In the genomic region with DNA sequence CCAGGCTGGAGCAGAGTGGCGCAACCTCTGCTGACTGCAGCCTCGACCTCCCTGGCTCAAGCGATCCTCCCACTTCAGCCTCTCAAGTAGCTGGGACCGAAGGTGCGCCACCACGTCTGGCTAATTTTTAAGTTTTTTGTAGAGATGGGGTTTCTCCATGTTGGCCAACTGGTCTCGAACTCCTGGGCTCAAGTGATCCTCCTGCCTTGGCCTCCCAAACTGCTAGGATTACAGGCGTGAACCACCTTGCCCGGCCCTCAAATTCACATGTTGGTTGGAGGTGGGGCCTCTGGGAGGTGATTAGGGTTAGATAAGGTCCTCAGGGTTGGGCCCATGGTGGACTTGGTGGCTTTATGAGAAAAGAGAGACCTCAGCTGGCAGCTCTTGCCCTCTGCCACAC, we compare ENCODE assay signal across 22 cellular contexts. TPM values are rescaled to one million over a fixed set of nuclear protein-coding genes. Genes with fewer than 3 reads are reported as not detected.
"Had no signal": no experiment of that assay in that cellular context is flagged by ENCODE, and none has a peak within 500 bp of the region (broad histone marks: within the 10 kb centered on the region; RNA-seq: fewer than 3 reads in every experiment).

No MANE protein-coding gene starts in this region.

- H3K36me3 Mint-ChIP-seq: activated naive CD8-positive, alpha-beta T cell had no signal

- H3K36me3 ChIP-seq: breast epithelium, right lobe of liver, thyroid gland had no signal

- ATAC-seq: activated CD8-positive, alpha-beta T cell treated with anti-CD3 and anti-CD28 coated beads, Interleukin-2, amount 10 ng/mL, durations not matched to agents 7 days and 5 days; foreskin keratinocyte; stimulated activated naive B cell treated with anti-CD40 and anti-IgM and Interleukin-4, amounts not matched to agents 10 μg/mL and 1 μg/mL and 100 μg/mL, for 72 hours had no signal

- H3K9me3 ChIP-seq: breast epithelium, right lobe of liver, thyroid gland had no signal

- H3K4me3 Mint-ChIP-seq: activated CD8-positive, alpha-beta T cell treated with anti-CD3 and anti-CD28 coated beads, Interleukin-2, amount 10 ng/mL, durations not matched to agents 7 days and 5 days; activated naive CD8-positive, alpha-beta T cell; stimulated activated naive B cell treated with anti-CD40 and anti-IgM and Interleukin-4, amounts not matched to agents 10 μg/mL and 1 μg/mL and 100 μg/mL, for 72 hours had no signal

- H3K9me3 Mint-ChIP-seq: stimulated activated naive B cell treated with anti-CD40 and anti-IgM and Interleukin-4, amounts not matched to agents 10 μg/mL and 1 μg/mL and 100 μg/mL, for 72 hours had no signal

- H3K27me3 ChIP-seq: breast epithelium, foreskin keratinocyte, right lobe of liver, thyroid gland had no signal

- DNase-seq: activated CD4-positive, alpha-beta T cell treated with anti-CD3 and anti-CD28 coated beads for 1 hour; activated CD4-positive, alpha-beta T cell treated with anti-CD3 and anti-CD28 coated beads, Interleukin-2, amount 50 U/mL, for 1 hour; activated CD8-positive, alpha-beta T cell treated with anti-CD3 and anti-CD28 coated beads, Interleukin-2, amount 10 ng/mL, durations not matched to agents 7 days and 5 days; activated gamma-delta T cell treated with Interleukin-2 at 50 U/mL for 16 hours; activated T-cell treated with anti-CD3 and anti-CD28 coated beads, Interleukin-2, amount 50 U/mL, for 1 hour; effector CD8-positive, alpha-beta T cell; foreskin keratinocyte; mesenchymal stem cell; occipital lobe; right lobe of liver; stimulated activated CD4-positive, alpha-beta T cell treated with anti-CD3 and anti-CD28 coated beads, Interleukin-15, amount 100 ng/mL, for 24 hours; stimulated activated naive B cell treated with anti-CD40 and anti-IgM and Interleukin-4, amounts not matched to agents 10 μg/mL and 1 μg/mL and 100 μg/mL, for 72 hours; T-helper 1 cell; thyroid gland had no signal

- FAIRE-seq: TTC549 had no signal

- H3K27ac Mint-ChIP-seq: activated naive CD8-positive, alpha-beta T cell; stimulated activated naive B cell treated with anti-CD40 and anti-IgM and Interleukin-4, amounts not matched to agents 10 μg/mL and 1 μg/mL and 100 μg/mL, for 72 hours had no signal

- H3K27ac ChIP-seq: foreskin keratinocyte, right lobe of liver, thyroid gland had no signal

- H3K4me3 ChIP-seq: breast epithelium, right lobe of liver, skin epidermis, thyroid gland had no signal

- H3K4me1 ChIP-seq: breast epithelium, foreskin keratinocyte, right lobe of liver had no signal

- H3K27me3 Mint-ChIP-seq: activated naive CD8-positive, alpha-beta T cell had no signal

RNA-seq across cellular contexts. Expression of a gene that starts 10.1 kb away (rescaled TPM):
- total RNA-seq: foreskin keratinocyte, lower leg skin, mononuclear cell, occipital lobe, urinary bladder had no signal

RNA-seq across cellular contexts. Expression of a gene that starts 15.1 kb away (rescaled TPM):
- total RNA-seq: foreskin keratinocyte had no signal
- polyA plus RNA-seq: foreskin keratinocyte had no signal

RNA-seq across cellular contexts. Expression of a gene that starts 17.1 kb away (rescaled TPM):
- total RNA-seq: breast epithelium, lower leg skin, mononuclear cell, occipital lobe had no signal
- polyA plus RNA-seq: neural cell had no signal

RNA-seq across cellular contexts. Expression of a gene that starts 20.6 kb away (rescaled TPM):
- total RNA-seq: activated CD8-positive, alpha-beta T cell treated with anti-CD3 and anti-CD28 coated beads, Interleukin-2, amount 10 ng/mL, durations not matched to agents 7 days and 5 days; foreskin keratinocyte; right lobe of liver had no signal
- polyA plus RNA-seq: foreskin keratinocyte, neural cell had no signal
